ENCODE assay signal across 16 cellular contexts in the genomic region with DNA sequence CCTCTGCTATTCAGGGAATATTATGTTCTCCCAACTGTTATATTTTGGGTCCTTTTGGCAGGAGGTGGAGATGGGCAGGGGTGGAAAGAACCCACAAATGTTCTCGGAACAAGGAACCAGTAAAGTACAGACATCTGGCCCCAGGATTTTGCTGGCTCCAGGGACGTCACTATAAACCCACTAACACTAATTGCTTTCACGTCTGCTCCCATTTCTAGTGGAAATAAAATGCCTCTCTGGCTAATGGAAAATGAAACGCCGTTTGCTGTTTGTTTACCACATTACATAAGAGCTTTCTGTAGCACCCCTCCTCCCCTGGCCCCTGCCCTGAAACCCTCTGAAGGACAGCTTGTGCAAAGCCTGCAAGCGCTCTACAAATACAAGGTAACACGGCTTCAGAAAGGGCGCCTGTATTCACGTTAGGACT.
DNase-seq lines count a peak whose midpoint lies in the region; ATAC-seq, FAIRE-seq and TF ChIP-seq lines count a peak whose summit lies in the region.
"Had no signal": no experiment of that assay in that cellular context is flagged by ENCODE, and none has a peak within 500 bp of the region (broad histone marks: within the 10 kb centered on the region; RNA-seq: fewer than 3 reads in every experiment).

No MANE protein-coding gene starts in this region.

- peaks cover 28% of the 10 kb centered on the region for H3K4me1 Mint-ChIP-seq in GM23338

- no peak for TF ChIP-seq CTCF in esophagus squamous epithelium (IDR thresholded peaks at IDR 0.05)
- no peak for TF ChIP-seq CTCF in mucosa of descending colon (IDR thresholded peaks at IDR 0.05)
- TF ChIP-seq CTCF in GM23338 (conservative IDR thresholded peaks at IDR 0.05; ENCODE audit: low read depth in 2 of 2), result no peak

- H3F3A ChIP-seq in GM23338 (replicated peaks; ENCODE audit: low read depth), result peaks cover 4% of the 10 kb centered on the region; the same call in 1 of the 2 replicates

- no peaks in the 10 kb centered on the region for H3K9me3 ChIP-seq in esophagus squamous epithelium
- H3K9me3 ChIP-seq in mucosa of descending colon, result no peaks in the 10 kb centered on the region

- no peaks in the 10 kb centered on the region for H3K9me3 Mint-ChIP-seq in GM23338
- H3K9me3 Mint-ChIP-seq: activated naive CD8-positive, alpha-beta T cell treated with anti-CD3 and anti-CD28 coated beads, Interleukin-2, amount 50 U/mL, for 24 hours; CD4-positive, alpha-beta T cell had no signal

- 63 to 73% methylated on average over 9 of the region's 9 CpGs for WGBS in esophagus squamous epithelium, 2 donors

- no peak overlapping the region for H3K27ac Mint-ChIP-seq in GM23338
- H3K27ac Mint-ChIP-seq: CD4-positive, alpha-beta T cell; stimulated activated naive CD8-positive, alpha-beta T cell treated with anti-CD3 and anti-CD28 coated beads, Interleukin-15, Interleukin-2, amounts not matched to agents 100 ng/mL and 50 ng/mL, for 24 hours had no signal

- H3K36me3 ChIP-seq in esophagus squamous epithelium (no peaks in the 10 kb centered on the region), mucosa of descending colon (ENCODE audit: low read depth) (no peaks in the 10 kb centered on the region), GM23338 (ENCODE audit: insufficient read depth) (no peaks in the 10 kb centered on the region)

- H3K27me3 ChIP-seq in esophagus squamous epithelium, result no peaks in the 10 kb centered on the region
- H3K27me3 ChIP-seq in GM23338 (ENCODE audit: insufficient read depth), result no peaks in the 10 kb centered on the region
- H3K27me3 ChIP-seq: foreskin keratinocyte had no signal

- no peak overlapping the region for H2AFZ ChIP-seq in GM23338

- ATAC-seq in mucosa of descending colon (peak; percentile 22), GM23338 (no peak), HG03521 (IDR thresholded peaks at IDR 0.05; ENCODE audit: unreplicated experiment) (no peak)
- ATAC-seq: activated naive CD8-positive, alpha-beta T cell treated with anti-CD3 and anti-CD28 coated beads, Interleukin-2, amount 50 U/mL, for 24 hours; foreskin keratinocyte had no signal

- H3K27me3 Mint-ChIP-seq in GM23338 (ENCODE audit: insufficient read depth, low read depth, poor library complexity), result peaks cover 2% of the 10 kb centered on the region
- H3K27me3 Mint-ChIP-seq: activated naive CD8-positive, alpha-beta T cell treated with anti-CD3 and anti-CD28 coated beads, Interleukin-2, amount 50 U/mL, for 24 hours; CD4-positive, alpha-beta T cell; stimulated activated naive CD8-positive, alpha-beta T cell treated with anti-CD3 and anti-CD28 coated beads, Interleukin-15, Interleukin-2, amounts not matched to agents 100 ng/mL and 50 ng/mL, for 24 hours had no signal

- no peaks in the 10 kb centered on the region for H3K79me2 ChIP-seq in GM23338 (replicated peaks; ENCODE audit: insufficient read depth)

- DNase-seq in NCI-H524 (lab: John Stamatoyannopoulos, UW) (peak; percentile 59 to 82), esophagus squamous epithelium (lab: John Stamatoyannopoulos, UW) (no peak), mucosa of descending colon (no peak), superior temporal gyrus (ENCODE audit: extremely low spot score) (peak; percentile 74), GM23338 (ENCODE audit: low spot score) (no peak), GM19239 (ENCODE audit: insufficient read length, low spot score) (no peak)
- no peak for DNase-seq in stimulated activated CD4-positive, alpha-beta T cell treated with anti-CD3 and anti-CD28 coated beads, Interleukin-4, amount 100 ng/mL, for 4 hours
- DNase-seq: activated CD8-positive, alpha-beta memory T cell treated with anti-CD3 and anti-CD28 coated beads, Interleukin-2, amount 50 U/mL, for 4 hours; activated naive CD8-positive, alpha-beta T cell treated with anti-CD3 and anti-CD28 coated beads, Interleukin-2, amount 50 U/mL, for 24 hours; CD4-positive, alpha-beta T cell; cortex of kidney; foreskin keratinocyte; NCI-H226; SHP77 treated with DMSO at 0.1 percent for 48 hours had no signal

- H3K4me1 ChIP-seq in esophagus squamous epithelium, result peaks cover 16 to 64% (median 36%) of the 10 kb centered on the region in 3 donors
- no peaks in the 10 kb centered on the region for H3K4me1 ChIP-seq in mucosa of descending colon (ENCODE audit: low read depth)
- H3K4me1 ChIP-seq in GM23338 (ENCODE audit: insufficient read depth), result peaks cover 9% of the 10 kb centered on the region

- TF ChIP-seq POLR2A in esophagus squamous epithelium (IDR thresholded peaks at IDR 0.05), result no peak

- H3K4me2 ChIP-seq in GM23338, result no peak overlapping the region

- 0 out of 2 replicates have a peak, but pooled peaks cover 6% of the 10 kb centered on the region for H3K9me2 ChIP-seq in GM23338 (ENCODE audit: insufficient read depth)

- intact Hi-C loops in esophagus squamous epithelium (cut with DNase I), result no loop called here
- intact Hi-C loops in mucosa of descending colon (cut with DNase I, micrococcal nuclease), result no loop called here

- no peak overlapping the region for H3K4me3 ChIP-seq in esophagus squamous epithelium
- no peak overlapping the region for H3K4me3 ChIP-seq in mucosa of descending colon
- H3K4me3 ChIP-seq in GM23338, result no peak overlapping the region

- H3K27ac ChIP-seq in esophagus squamous epithelium (peak overlapping the region; percentile 62 to 90 (median 78)), GM23338 (ENCODE audit: low read depth) (no peak overlapping the region; the same call in 1 of the 2 replicates)
- H3K27ac ChIP-seq: foreskin keratinocyte had no signal

- H3K36me3 Mint-ChIP-seq in GM23338 (ENCODE audit: low read depth), result no peaks in the 10 kb centered on the region

- no peak for FAIRE-seq in GM19239 (lab: Jason Lieb, UNC)

- H3K4me3 Mint-ChIP-seq in GM23338, result no peak overlapping the region
- H3K4me3 Mint-ChIP-seq: activated naive CD8-positive, alpha-beta T cell treated with anti-CD3 and anti-CD28 coated beads, Interleukin-2, amount 50 U/mL, for 24 hours; CD4-positive, alpha-beta T cell; stimulated activated naive CD8-positive, alpha-beta T cell treated with anti-CD3 and anti-CD28 coated beads, Interleukin-15, Interleukin-2, amounts not matched to agents 100 ng/mL and 50 ng/mL, for 24 hours had no signal

- H4K20me1 ChIP-seq in GM23338 (replicated peaks; ENCODE audit: insufficient read depth), result no peaks in the 10 kb centered on the region; the same call in 1 of the 2 replicates

TF ChIP-seq in GM23338, 12 proteins besides CTCF, POLR2A, EP300 and RAD21 (continues in another document):
- TF ChIP-seq, protein P1, sequence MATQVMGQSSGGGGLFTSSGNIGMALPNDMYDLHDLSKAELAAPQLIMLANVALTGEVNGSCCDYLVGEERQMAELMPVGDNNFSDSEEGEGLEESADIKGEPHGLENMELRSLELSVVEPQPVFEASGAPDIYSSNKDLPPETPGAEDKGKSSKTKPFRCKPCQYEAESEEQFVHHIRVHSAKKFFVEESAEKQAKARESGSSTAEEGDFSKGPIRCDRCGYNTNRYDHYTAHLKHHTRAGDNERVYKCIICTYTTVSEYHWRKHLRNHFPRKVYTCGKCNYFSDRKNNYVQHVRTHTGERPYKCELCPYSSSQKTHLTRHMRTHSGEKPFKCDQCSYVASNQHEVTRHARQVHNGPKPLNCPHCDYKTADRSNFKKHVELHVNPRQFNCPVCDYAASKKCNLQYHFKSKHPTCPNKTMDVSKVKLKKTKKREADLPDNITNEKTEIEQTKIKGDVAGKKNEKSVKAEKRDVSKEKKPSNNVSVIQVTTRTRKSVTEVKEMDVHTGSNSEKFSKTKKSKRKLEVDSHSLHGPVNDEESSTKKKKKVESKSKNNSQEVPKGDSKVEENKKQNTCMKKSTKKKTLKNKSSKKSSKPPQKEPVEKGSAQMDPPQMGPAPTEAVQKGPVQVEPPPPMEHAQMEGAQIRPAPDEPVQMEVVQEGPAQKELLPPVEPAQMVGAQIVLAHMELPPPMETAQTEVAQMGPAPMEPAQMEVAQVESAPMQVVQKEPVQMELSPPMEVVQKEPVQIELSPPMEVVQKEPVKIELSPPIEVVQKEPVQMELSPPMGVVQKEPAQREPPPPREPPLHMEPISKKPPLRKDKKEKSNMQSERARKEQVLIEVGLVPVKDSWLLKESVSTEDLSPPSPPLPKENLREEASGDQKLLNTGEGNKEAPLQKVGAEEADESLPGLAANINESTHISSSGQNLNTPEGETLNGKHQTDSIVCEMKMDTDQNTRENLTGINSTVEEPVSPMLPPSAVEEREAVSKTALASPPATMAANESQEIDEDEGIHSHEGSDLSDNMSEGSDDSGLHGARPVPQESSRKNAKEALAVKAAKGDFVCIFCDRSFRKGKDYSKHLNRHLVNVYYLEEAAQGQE (IDR thresholded peaks at IDR 0.05; ENCODE audit: unreplicated experiment), result no peak
- TF ChIP-seq ZNF331 (CRISPR knock-in tag; IDR thresholded peaks at IDR 0.05; ENCODE audit: low read depth) (no peak), ZNF114 (CRISPR knock-in tag; IDR thresholded peaks at IDR 0.05) (no peak), EZH2phosphoT487 (IDR thresholded peaks at IDR 0.05; ENCODE audit: unreplicated experiment) (no peak)

Comparison
In these comparisons a context has a peak if more than half of its experiments do, and no peak if none do; other contexts are left out.
1. DNase-seq: peak in NCI-H524 (2 of 2) and superior temporal gyrus (single experiment); none in esophagus squamous epithelium (single experiment), mucosa of descending colon (0 of 3), GM23338 (single experiment), GM19239 (single experiment) and stimulated activated CD4-positive, alpha-beta T cell treated with anti-CD3 and anti-CD28 coated beads, Interleukin-4, amount 100 ng/mL, for 4 hours (0 of 2).